Comparison of ENCODE assay signal across 18 cellular contexts in the genomic region with DNA sequence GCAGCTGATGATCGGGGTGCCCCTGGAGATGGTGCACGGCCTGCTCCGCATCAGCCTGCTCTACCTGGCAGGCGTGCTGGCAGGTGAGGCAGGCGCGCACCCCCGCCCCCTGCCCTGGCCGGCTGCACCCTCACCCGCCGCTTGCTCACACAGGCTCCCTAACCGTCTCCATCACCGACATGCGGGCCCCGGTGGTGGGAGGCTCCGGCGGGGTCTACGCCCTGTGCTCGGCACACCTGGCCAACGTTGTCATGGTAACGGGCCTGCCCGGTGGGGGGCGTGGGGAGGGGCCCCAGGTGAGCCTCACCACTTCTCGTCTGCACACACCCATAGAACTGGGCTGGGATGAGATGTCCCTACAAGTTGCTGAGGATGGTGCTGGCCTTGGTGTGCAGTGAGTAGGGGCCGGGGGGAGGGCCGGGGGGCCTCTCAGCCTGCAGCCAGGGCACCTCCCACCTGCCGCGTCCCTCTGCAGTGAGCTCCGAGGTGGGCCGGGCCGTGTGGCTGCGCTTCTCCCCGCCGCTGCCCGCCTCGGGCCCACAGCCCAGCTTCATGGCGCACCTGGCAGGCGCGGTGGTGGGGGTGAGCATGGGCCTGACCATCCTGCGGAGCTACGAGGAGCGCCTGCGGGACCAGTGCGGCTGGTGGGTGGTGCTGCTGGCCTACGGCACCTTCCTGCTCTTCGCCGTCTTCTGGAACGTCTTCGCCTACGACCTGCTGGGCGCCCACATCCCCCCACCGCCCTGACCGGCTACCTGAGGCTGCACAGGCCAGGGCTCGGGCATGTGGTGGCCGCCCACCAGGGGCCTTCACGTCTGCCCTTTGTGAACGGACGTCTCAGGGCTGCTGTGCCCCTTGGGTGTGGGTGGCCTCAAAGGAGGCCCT. TPM values are rescaled to one million over a fixed set of nuclear protein-coding genes. Genes with fewer than 3 reads are reported as not detected.
DNase-seq lines count a peak whose midpoint lies in the region; ATAC-seq, FAIRE-seq and TF ChIP-seq lines count a peak whose summit lies in the region.
"Had no signal": no experiment of that assay in that cellular context is flagged by ENCODE, and none has a peak within 500 bp of the region (broad histone marks: within the 10 kb centered on the region; RNA-seq: fewer than 3 reads in every experiment).

No MANE protein-coding gene starts in this region.

- peak overlapping the region; percentile 79 for H3K4me2 ChIP-seq in keratinocyte (ENCODE audit: control insufficient read depth, extremely low read depth, insufficient read depth, low read depth, low read length)
- H3K4me2 ChIP-seq: KMS-11 had no signal

- peak overlapping the region; percentile 47 for H3K9ac ChIP-seq in keratinocyte (ENCODE audit: control insufficient read depth, extremely low read depth, insufficient read depth, low read length)
- H3K9ac ChIP-seq: KMS-11 had no signal

- H3K9me3 ChIP-seq in Peyer's patch (no peaks in the 10 kb centered on the region), keratinocyte (ENCODE audit: control insufficient read depth, low read depth, low read length) (no peaks in the 10 kb centered on the region)
- H3K9me3 ChIP-seq: spleen had no signal

- peaks cover 0 to 30% (median 0%) of the 10 kb centered on the region in 3 donors for H3K36me3 ChIP-seq in Peyer's patch
- H3K36me3 ChIP-seq in keratinocyte (ENCODE audit: control insufficient read depth in 2 of 2, extremely low read depth in 1 of 2, insufficient read depth in 2 of 2, low read length in 2 of 2), result peaks cover 13 to 22% of the 10 kb centered on the region in 2 experiments

- H3K4me3 ChIP-seq in Peyer's patch, result peak overlapping the region in 1 of 4 donors; percentile 4
- H3K4me3 ChIP-seq in keratinocyte (ENCODE audit: control insufficient read depth in 2 of 3, extremely low read depth in 1 of 3, insufficient read depth in 2 of 3, low read depth in 1 of 3, low read length in 3 of 3), result peak overlapping the region in 1 of 3 experiments; percentile 37
- H3K4me3 ChIP-seq: spleen had no signal

- DNase-seq in DMS79 (lab: John Stamatoyannopoulos, UW), result peak; percentile 79
- peak; percentile 70 for DNase-seq in NCI-H1105 (lab: John Stamatoyannopoulos, UW)
- DNase-seq in Peyer's patch, result no peak
- no peak for DNase-seq in keratinocyte (ENCODE audit: low read depth, low spot score)
- no peak for DNase-seq in AML-193 (lab: John Stamatoyannopoulos, UW)
- DNase-seq: activated CD4-positive, alpha-beta T cell treated with anti-CD3 and anti-CD28 coated beads for 1 hour; activated CD8-positive, alpha-beta memory T cell treated with anti-CD3 and anti-CD28 coated beads, Interleukin-2, amount 10 ng/mL, durations not matched to agents 7 days and 5 days; anterior cingulate cortex; mesendoderm; nephron progenitor cell; SHP77; spleen had no signal

- no peak for TF ChIP-seq CTCF in Peyer's patch (IDR thresholded peaks at IDR 0.05)
- no peak for TF ChIP-seq CTCF in keratinocyte (optimal IDR thresholded peaks at IDR 0.05 in 1 of 3, IDR thresholded peaks at IDR 0.05 in 1 of 3, conservative IDR thresholded peaks at IDR 0.05 in 1 of 3; ENCODE audit: extremely low read depth in 1 of 3, insufficient read depth in 2 of 3, low read length in 3 of 3)

- no peak for FAIRE-seq in keratinocyte (lab: Jason Lieb, UNC)
- FAIRE-seq: colon, endothelial cell of umbilical vein had no signal

- dilution Hi-C loops in keratinocyte (cut with MboI; ENCODE audit: extremely low pct_ligation_motif_present, low sequenced_read_pairs), result no loop called here

- peaks cover 19% of the 10 kb centered on the region for H3K79me2 ChIP-seq in keratinocyte (ENCODE audit: control insufficient read depth, insufficient read depth, low read length)

- TF ChIP-seq POLR2A in Peyer's patch (IDR thresholded peaks at IDR 0.05), result no peak

- H3K9me1 ChIP-seq in keratinocyte (ENCODE audit: control insufficient read depth, extremely low read depth, insufficient read depth, low read length), result no peaks in the 10 kb centered on the region

- ATAC-seq in GM18858 (IDR thresholded peaks at IDR 0.05; ENCODE audit: unreplicated experiment), result no peak
- no peak for ATAC-seq in GM21515 (IDR thresholded peaks at IDR 0.05; ENCODE audit: unreplicated experiment)
- ATAC-seq: activated CD8-positive, alpha-beta memory T cell treated with anti-CD3 and anti-CD28 coated beads, Interleukin-2, amount 10 ng/mL, durations not matched to agents 7 days and 5 days; stimulated activated memory B cell treated with anti-CD40 and anti-IgM and Interleukin-4, amounts not matched to agents 10 μg/mL and 1 μg/mL and 100 μg/mL, for 72 hours had no signal

- H3K27me3 ChIP-seq in Peyer's patch (no peaks in the 10 kb centered on the region), keratinocyte (ENCODE audit: control insufficient read depth, extremely low read depth, insufficient read depth, low read length) (no peaks in the 10 kb centered on the region)

- H3K27ac ChIP-seq in Peyer's patch, result peak overlapping the region; percentile 27 to 93 (median 44)
- peak overlapping the region; percentile 14 for H3K27ac ChIP-seq in keratinocyte (ENCODE audit: control insufficient read depth, insufficient read depth, low read length)
- H3K27ac ChIP-seq: KMS-11, spleen had no signal

- no peak overlapping the region for H2AFZ ChIP-seq in keratinocyte (ENCODE audit: control insufficient read depth, low read length)

- H3K4me1 ChIP-seq in Peyer's patch (peaks cover 13 to 53% (median 34%) of the 10 kb centered on the region in 4 donors), keratinocyte (ENCODE audit: control insufficient read depth, extremely low read depth, insufficient read depth, low read length) (peaks cover 36% of the 10 kb centered on the region)

- peaks cover 16% of the 10 kb centered on the region for H4K20me1 ChIP-seq in keratinocyte (ENCODE audit: control insufficient read depth, extremely low read depth, insufficient read depth, low read length)

RNA-seq across cellular contexts. Expression of gene RHBDL1, which starts 2.1 kb away (rescaled TPM):
- 10 to 100 TPM in 2 of 4 donors, 1 to 10 TPM in 2; 4.1 to 13.6 (median 9.9) TPM for total RNA-seq in Peyer's patch
- 0.58 to 2.7 TPM (median 0.71 TPM) in 3 replicates for polyA plus RNA-seq in keratinocyte
- polyA plus RNA-seq in keratinocyte (2011; ENCODE audit: low read depth), result 0.59 TPM
- polyA plus RNA-seq in keratinocyte (2011; cell fraction: cytosol; rRNA removed), result 0.17 and 0.47 TPM in 2 replicates
- polyA plus RNA-seq in keratinocyte (2011; cell fraction: nucleus; rRNA removed), result 9.0 and 15.2 TPM in 2 replicates
- polyA plus RNA-seq in keratinocyte (2012; ENCODE audit: low replicate concordance), result 1.0 and 2.4 TPM in 2 replicates
- 0.39 to 0.77 TPM (median 0.40 TPM) in 3 replicates for polyA minus RNA-seq in keratinocyte
- polyA minus RNA-seq in keratinocyte (2011; cell fraction: cytosol; rRNA and poly(A)+ RNA removed), result not detected
- 1.4 and 2.1 TPM in 2 replicates for polyA minus RNA-seq in keratinocyte (2011; cell fraction: nucleus; rRNA and poly(A)+ RNA removed)

RNA-seq across cellular contexts. Expression of gene STUB1, which starts 2.7 kb away (rescaled TPM):
- 100 to 1,000 TPM in 3 of 4 donors, 10 to 100 TPM in 1; 96.0 to 291 (median 107) TPM for total RNA-seq in Peyer's patch
- 124 to 153 TPM (median 144 TPM) in 3 replicates for polyA plus RNA-seq in keratinocyte
- polyA plus RNA-seq in keratinocyte (2011; ENCODE audit: low read depth), result 229 TPM
- polyA plus RNA-seq in keratinocyte (2011; cell fraction: cytosol; rRNA removed), result 139 and 198 TPM in 2 replicates
- polyA plus RNA-seq in keratinocyte (2011; cell fraction: nucleus; rRNA removed), result 127 and 148 TPM in 2 replicates
- 113 and 116 TPM in 2 replicates for polyA plus RNA-seq in keratinocyte (2012; ENCODE audit: low replicate concordance)
- polyA minus RNA-seq in keratinocyte, result 59.1 to 174 TPM (median 66.8 TPM) in 3 replicates
- 89.6 TPM for polyA minus RNA-seq in keratinocyte (2011; cell fraction: cytosol; rRNA and poly(A)+ RNA removed)
- polyA minus RNA-seq in keratinocyte (2011; cell fraction: nucleus; rRNA and poly(A)+ RNA removed), result 20.2 and 29.9 TPM in 2 replicates

RNA-seq across cellular contexts. Expression of gene JMJD8, which starts 6.6 kb away (rescaled TPM):
- total RNA-seq in Peyer's patch, result 10 to 100 TPM; 45.6 to 56.1 (median 51.9) TPM
- 17.8 to 29.7 TPM (median 20.1 TPM) in 3 replicates for polyA plus RNA-seq in keratinocyte
- polyA plus RNA-seq in keratinocyte (2011; ENCODE audit: low read depth), result 1.8 TPM
- polyA plus RNA-seq in keratinocyte (2011; cell fraction: cytosol; rRNA removed), result 11.4 and 24.8 TPM in 2 replicates
- 16.9 and 21.9 TPM in 2 replicates for polyA plus RNA-seq in keratinocyte (2011; cell fraction: nucleus; rRNA removed)
- 16.1 and 33.9 TPM in 2 replicates for polyA plus RNA-seq in keratinocyte (2012; ENCODE audit: low replicate concordance)
- polyA minus RNA-seq in keratinocyte, result 8.9 to 48.9 TPM (median 14.0 TPM) in 3 replicates
- polyA minus RNA-seq in keratinocyte (2011; cell fraction: cytosol; rRNA and poly(A)+ RNA removed), result 24.7 TPM
- polyA minus RNA-seq in keratinocyte (2011; cell fraction: nucleus; rRNA and poly(A)+ RNA removed), result 5.2 and 8.1 TPM in 2 replicates

RNA-seq across cellular contexts. Expression of gene RHOT2, which starts 9.6 kb away (rescaled TPM):
- 100 to 1,000 TPM; 110 to 416 (median 239) TPM for total RNA-seq in Peyer's patch
- polyA plus RNA-seq in keratinocyte, result 58.7 to 97.0 TPM (median 61.7 TPM) in 3 replicates
- polyA plus RNA-seq in keratinocyte (2011; ENCODE audit: low read depth), result 60.0 TPM
- polyA plus RNA-seq in keratinocyte (2011; cell fraction: cytosol; rRNA removed), result 20.5 and 45.5 TPM in 2 replicates
- 279 and 341 TPM in 2 replicates for polyA plus RNA-seq in keratinocyte (2011; cell fraction: nucleus; rRNA removed)
- polyA plus RNA-seq in keratinocyte (2012; ENCODE audit: low replicate concordance), result 64.1 and 66.4 TPM in 2 replicates
- polyA minus RNA-seq in keratinocyte, result 26.1 to 90.0 TPM (median 31.0 TPM) in 3 replicates
- polyA minus RNA-seq in keratinocyte (2011; cell fraction: cytosol; rRNA and poly(A)+ RNA removed), result 72.1 TPM
- polyA minus RNA-seq in keratinocyte (2011; cell fraction: nucleus; rRNA and poly(A)+ RNA removed), result 61.3 and 76.7 TPM in 2 replicates

RNA-seq across cellular contexts. Expression of gene WDR24, which starts 12.7 kb away (rescaled TPM):
- 10 to 100 TPM in 3 of 4 donors, 1 to 10 TPM in 1; 8.3 to 20.4 (median 15.4) TPM for total RNA-seq in Peyer's patch
- polyA plus RNA-seq in keratinocyte, result 1.2 to 2.7 TPM (median 2.1 TPM) in 3 replicates
- 3.9 TPM for polyA plus RNA-seq in keratinocyte (2011; ENCODE audit: low read depth)
- polyA plus RNA-seq in keratinocyte (2011; cell fraction: cytosol; rRNA removed), result 1.4 and 3.2 TPM in 2 replicates
- 4.8 and 8.0 TPM in 2 replicates for polyA plus RNA-seq in keratinocyte (2011; cell fraction: nucleus; rRNA removed)
- 6.6 and 6.8 TPM in 2 replicates for polyA plus RNA-seq in keratinocyte (2012; ENCODE audit: low replicate concordance)
- 2.3 to 9.4 TPM (median 2.8 TPM) in 3 replicates for polyA minus RNA-seq in keratinocyte
- 6.3 TPM for polyA minus RNA-seq in keratinocyte (2011; cell fraction: cytosol; rRNA and poly(A)+ RNA removed)
- polyA minus RNA-seq in keratinocyte (2011; cell fraction: nucleus; rRNA and poly(A)+ RNA removed), result 2.1 and 4.5 TPM in 2 replicates

Comparison
In these comparisons a context has a peak if more than half of its experiments do, and no peak if none do; other contexts are left out.
1. DNase-seq: peak in DMS79 (single experiment) and NCI-H1105 (single experiment); none in Peyer's patch (0 of 3), keratinocyte (single experiment) and AML-193 (0 of 2).